Comparison of ENCODE assay signal across 28 cellular contexts in the genomic region with DNA sequence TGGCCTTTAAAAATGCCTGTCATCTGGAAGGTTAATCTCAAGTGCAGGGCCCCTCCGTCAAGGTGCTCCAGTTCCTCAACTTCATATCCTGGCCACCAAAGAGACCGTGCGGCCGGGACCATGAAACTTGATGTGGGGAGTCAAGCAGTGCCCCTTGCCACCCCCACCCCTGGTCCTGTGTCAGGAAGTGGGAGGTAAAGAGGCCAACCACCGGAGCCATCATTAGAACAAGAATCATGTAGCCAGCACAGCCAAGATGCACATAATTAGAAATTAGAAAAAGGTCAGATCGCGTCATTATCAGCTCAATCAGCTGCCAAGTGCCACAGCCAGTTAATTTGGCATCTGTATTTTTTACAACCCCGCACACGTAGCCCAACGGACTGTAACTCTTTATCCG.
"Had no signal": no experiment of that assay in that cellular context is flagged by ENCODE, and none has a peak within 500 bp of the region (broad histone marks: within the 10 kb centered on the region; RNA-seq: fewer than 3 reads in every experiment).

No MANE protein-coding gene starts in this region.

- H3K9ac ChIP-seq: neural progenitor cell, parathyroid adenoma had no signal

- H3K36me3 ChIP-seq: neural progenitor cell, ovary, prostate gland, right lobe of liver, sigmoid colon, suprapubic skin, tibial artery, transverse colon, upper lobe of right lung, uterus had no signal

- H3K4me3 ChIP-seq: neural progenitor cell, ovary, prostate gland, right lobe of liver, sigmoid colon, suprapubic skin, testis, tibial artery, transverse colon, upper lobe of right lung, uterus had no signal

- H3K9me3 ChIP-seq: ovary, prostate gland, right lobe of liver, sigmoid colon, suprapubic skin, testis, tibial artery, transverse colon, upper lobe of right lung, uterus had no signal

- H3K4me2 ChIP-seq: neural progenitor cell had no signal

- DNase-seq: naive thymus-derived CD4-positive, alpha-beta T cell; natural killer cell; occipital lobe; ovary; retina; right cardiac atrium; right lobe of liver; sigmoid colon; small intestine; stimulated activated CD4-positive, alpha-beta T cell treated with anti-CD3 and anti-CD28 coated beads, Interleukin-12 subunit alpha, Interleukin-12 subunit beta, amount 100 ng/mL, for 4 hours; stimulated activated CD4-positive, alpha-beta T cell treated with anti-CD3 and anti-CD28 coated beads, Interleukin-1b, Interleukin-23, amount 100 ng/mL, for 48 hours; stimulated activated CD4-positive, alpha-beta T cell treated with anti-CD3 and anti-CD28 coated beads, Interleukin-4, amount 100 ng/mL, for 1 hour; stimulated activated CD4-positive, alpha-beta T cell treated with anti-CD3 and anti-CD28 coated beads, Interleukin-4, amount 100 ng/mL, for 4 hours; stimulated activated CD8-positive, alpha-beta memory T cell treated with anti-CD3 and anti-CD28 coated beads, Interleukin-4, amount 100 ng/mL, for 48 hours; stimulated activated naive CD4-positive, alpha-beta T cell; stimulated activated naive CD8-positive, alpha-beta T cell treated with anti-CD3 and anti-CD28 coated beads, Interleukin-15, amount 100 ng/mL, for 72 hours; stimulated activated naive CD8-positive, alpha-beta T cell treated with anti-CD3 and anti-CD28 coated beads, Interleukin-15, Interleukin-2, amounts not matched to agents 100 U/mL and 50 U/mL, for 24 hours; substantia nigra; testis; tibial artery; transverse colon; upper lobe of right lung; uterus had no signal

- ATAC-seq: naive thymus-derived CD4-positive, alpha-beta T cell; natural killer cell; right lobe of liver; stimulated activated memory B cell treated with anti-CD40 and anti-IgM and Interleukin-4, amounts not matched to agents 10 μg/mL and 1 μg/mL and 100 μg/mL, for 72 hours; stimulated activated naive CD8-positive, alpha-beta T cell treated with anti-CD3 and anti-CD28 coated beads, Interleukin-15, amount 100 ng/mL, for 72 hours; upper lobe of right lung had no signal

- H3K4me1 ChIP-seq: parathyroid adenoma, prostate gland, right lobe of liver, suprapubic skin, transverse colon, uterus had no signal

- H3K27me3 ChIP-seq: neural progenitor cell, ovary, right lobe of liver, sigmoid colon, suprapubic skin, testis, tibial artery, transverse colon, upper lobe of right lung, uterus had no signal

- H2AFZ ChIP-seq: neural progenitor cell, parathyroid adenoma had no signal

- H3K27ac ChIP-seq: neural progenitor cell, ovary, parathyroid adenoma, prostate gland, right lobe of liver, sigmoid colon, suprapubic skin, testis, tibial artery, transverse colon, upper lobe of right lung, uterus had no signal

- H3K79me2 ChIP-seq: parathyroid adenoma had no signal
